Comparison of ENCODE assay signal across 8 cellular contexts in genomic region chr3:42192334-42193200, GRCh38.
DNase-seq lines count a peak whose midpoint lies in the region; ATAC-seq, FAIRE-seq and TF ChIP-seq lines count a peak whose summit lies in the region.

No MANE protein-coding gene starts in this region.

- peak; percentile 32 for ATAC-seq in GM19463 (IDR thresholded peaks at IDR 0.05; ENCODE audit: unreplicated experiment)
- ATAC-seq in HepG2, result no peak
- ATAC-seq in left cardiac atrium, result no peak

- H3K27ac Mint-ChIP-seq in chondrocyte (ENCODE audit: unreplicated experiment), result peak overlapping the region; percentile 57

- H3K79me2 ChIP-seq in HepG2 (ENCODE audit: insufficient read depth, low read length), result no peaks in the 10 kb centered on the region

- no peak for FAIRE-seq in HepG2 (lab: Jason Lieb, UNC)

- in situ Hi-C loops in HepG2 (cut with HindIII; ENCODE audit: extremely low pct_ligation_motif_present, low pct_unique_long_range_greater_than_20kb), result loop anchor here (5.0 to 25.0 kb wide), 3 partner anchors 78 to 300 kb away; no protein-coding TSS in a partner anchor

- no peak for TF ChIP-seq RAD21 in HepG2 (CRISPR knock-in tag; IDR thresholded peaks at IDR 0.05)

- no peaks in the 10 kb centered on the region for H3K27me3 Mint-ChIP-seq in chondrocyte (ENCODE audit: low read depth)

- H3K4me1 Mint-ChIP-seq in chondrocyte (ENCODE audit: low read depth), result peaks cover 29% of the 10 kb centered on the region

- no peaks in the 10 kb centered on the region for H3K27me3 ChIP-seq in BLaER1 treated with 17β-estradiol and CSF1 and Interleukin-3, amounts not matched to agents 10 nM and 100 nM
- H3K27me3 ChIP-seq in HL-60 (ENCODE audit: insufficient read depth, poor library complexity, severe bottlenecking) (no peaks in the 10 kb centered on the region), HepG2 (ENCODE audit: control insufficient read depth in 1 of 2, insufficient read depth in 2 of 2, low read length in 2 of 2) (no peaks in the 10 kb centered on the region)

- H3K4me3 ChIP-seq in BLaER1 treated with 17β-estradiol and CSF1 and Interleukin-3, amounts not matched to agents 10 nM and 100 nM, result peak overlapping the region in 2 of 10 experiments; percentile 4 to 36; a peak in 2 of 20 replicates
- no peak overlapping the region for H3K4me3 ChIP-seq in HL-60 (replicated peaks; ENCODE audit: insufficient read depth, low read length)
- H3K4me3 ChIP-seq in HepG2 (replicated peaks in 1 of 3; ENCODE audit: insufficient read depth in 1 of 3, low read depth in 2 of 3, low read length in 3 of 3), result no peak overlapping the region

- no peak overlapping the region for H3K4me3 Mint-ChIP-seq in chondrocyte (ENCODE audit: unreplicated experiment)

- H3K4me2 ChIP-seq in BLaER1 treated with 17β-estradiol and CSF1 and Interleukin-3, amounts not matched to agents 10 nM and 100 nM, result peak overlapping the region; percentile 57 to 94 (median 79)
- H3K4me2 ChIP-seq in HepG2 (ENCODE audit: low read depth, low read length), result no peak overlapping the region

- POLR2A ChIA-PET in HepG2 (lab: Yijun Ruan, JAX), result interaction anchor here (1.4 to 3.4 kb wide), 2 partner anchors 72 to 75 kb away, joined by 6 to 15 read pairs; no protein-coding TSS in a partner anchor

- H2AFZ ChIP-seq in HepG2 (ENCODE audit: low read length), result no peak overlapping the region

- peaks cover 25% of the 10 kb centered on the region for H3K36me3 Mint-ChIP-seq in chondrocyte (ENCODE audit: low read depth)

- no peaks in the 10 kb centered on the region for H3K9me3 ChIP-seq in BLaER1 treated with 17β-estradiol and CSF1 and Interleukin-3, amounts not matched to agents 10 nM and 100 nM (replicated peaks in 1 of 11)
- H3K9me3 ChIP-seq in HepG2 (ENCODE audit: low read length), result no peaks in the 10 kb centered on the region

- intact Hi-C loops in HepG2 (cut with micrococcal nuclease; ENCODE audit: unreplicated experiment), result loop anchor here (5.0 kb wide), 1 partner anchor 300 kb away; no protein-coding TSS in a partner anchor
- intact Hi-C loops in left cardiac atrium (cut with DNase I), result loop anchor here (5.0 to 10.0 kb wide), 2 partner anchors 75 to 298 kb away; no protein-coding TSS in a partner anchor

- TF ChIP-seq CTCF in HL-60 (IDR thresholded peaks at IDR 0.05; ENCODE audit: insufficient read depth, low read length) (no peak), chondrocyte (IDR thresholded peaks at IDR 0.05) (no peak), HepG2 (CRISPR knock-in tag; IDR thresholded peaks at IDR 0.05) (no peak)

- no peaks in the 10 kb centered on the region for H3K9me3 Mint-ChIP-seq in chondrocyte (ENCODE audit: low read depth)

- H3K36me3 ChIP-seq in BLaER1 treated with 17β-estradiol and CSF1 and Interleukin-3, amounts not matched to agents 10 nM and 100 nM, result peaks cover 68 to 87% (median 76%) of the 10 kb centered on the region in 11 experiments
- H3K36me3 ChIP-seq in HepG2 (replicated peaks in 1 of 2; ENCODE audit: control insufficient read depth in 1 of 2, insufficient read depth in 2 of 2, low read length in 2 of 2), result peaks cover 43 to 74% of the 10 kb centered on the region in 2 experiments

- 97% methylated on average over 8 of the region's 8 CpGs for WGBS in HepG2 (ENCODE audit: low lambda C conversion rate)

- DNase-seq in HL-60 (ENCODE audit: low read depth in 1 of 2, low spot score in 1 of 2) (peak; percentile 46 to 74), chondrocyte (ENCODE audit: low spot score) (no peak), HepG2 (ENCODE audit: low spot score) (no peak), left cardiac atrium (no peak), NCI-H2081 treated with DMSO at 0.1 percent for 48 hours (lab: John Stamatoyannopoulos, UW) (no peak)
- no peak for DNase-seq in activated CD4-positive, alpha-beta T cell treated with anti-CD3 and anti-CD28 coated beads for 4 hours

- peaks cover 7 to 89% (median 58%) of the 10 kb centered on the region in 11 experiments; a peak in 20 of 22 replicates for H4K20me1 ChIP-seq in BLaER1 treated with 17β-estradiol and CSF1 and Interleukin-3, amounts not matched to agents 10 nM and 100 nM
- peaks cover 4% of the 10 kb centered on the region; the same call in 1 of the 2 replicates for H4K20me1 ChIP-seq in HepG2 (ENCODE audit: insufficient read depth, low read length)

- peak overlapping the region in 10 of 11 experiments; percentile 33 to 76 (median 53); a peak in 19 of 22 replicates for H3K27ac ChIP-seq in BLaER1 treated with 17β-estradiol and CSF1 and Interleukin-3, amounts not matched to agents 10 nM and 100 nM
- H3K27ac ChIP-seq in HL-60 (replicated peaks) (no peak overlapping the region), HepG2 (ENCODE audit: extremely low read length, insufficient read depth, low read length) (no peak overlapping the region)

- peaks cover 52 to 67% (median 59%) of the 10 kb centered on the region in 10 experiments for H3K4me1 ChIP-seq in BLaER1 treated with 17β-estradiol and CSF1 and Interleukin-3, amounts not matched to agents 10 nM and 100 nM
- no peaks in the 10 kb centered on the region for H3K4me1 ChIP-seq in HepG2 (ENCODE audit: insufficient read depth, low read length)

- TF ChIP-seq POLR2A in HepG2 (IDR thresholded peaks at IDR 0.05; ENCODE audit: insufficient read depth in 1 of 2, low read depth in 2 of 2, low read length in 2 of 2), result no peak

- no TSS peak for BruUV-seq in HepG2 (replicated peaks; lab: Mats Ljungman, UMichigan)

- CTCF ChIA-PET in HepG2 (lab: Yijun Ruan, JAX; ENCODE audit: low intra/inter-chr PET ratio, low total read pairs), result interaction anchor here (1.7 to 4.6 kb wide), 2 partner anchors 75 to 298 kb away, joined by 8 to 104 read pairs; no protein-coding TSS in a partner anchor

- H3K9ac ChIP-seq in BLaER1 treated with 17β-estradiol and CSF1 and Interleukin-3, amounts not matched to agents 10 nM and 100 nM, result peak overlapping the region in 6 of 11 experiments; percentile 17 to 55 (median 33); a peak in 7 of 22 replicates
- no peak overlapping the region for H3K9ac ChIP-seq in HepG2 (ENCODE audit: insufficient read depth, low read depth, low read length)

- TF ChIP-seq EP300 in HepG2 (IDR thresholded peaks at IDR 0.05; ENCODE audit: low read depth in 2 of 2, low read length in 2 of 2) (no peak), HepG2 (CRISPR knock-in tag; IDR thresholded peaks at IDR 0.05; ENCODE audit: borderline replicate concordance) (no peak)

TF ChIP-seq in HepG2, 621 proteins besides CTCF, POLR2A, EP300 and RAD21:
- TF ChIP-seq FOXJ3 (CRISPR knock-in tag; IDR thresholded peaks at IDR 0.05; ENCODE audit: borderline replicate concordance), result no peak
- no peak for TF ChIP-seq ZBTB39 (CRISPR knock-in tag; IDR thresholded peaks at IDR 0.05)
- no peak for TF ChIP-seq THAP8 (CRISPR knock-in tag; IDR thresholded peaks at IDR 0.05; ENCODE audit: borderline replicate concordance)
- TF ChIP-seq ZNF713 (CRISPR knock-in tag; IDR thresholded peaks at IDR 0.05), result no peak
- no peak for TF ChIP-seq ONECUT2 (CRISPR knock-in tag; IDR thresholded peaks at IDR 0.05)
- TF ChIP-seq ZMYM4 (CRISPR knock-in tag; IDR thresholded peaks at IDR 0.05), result no peak
- no peak for TF ChIP-seq SUZ12 (IDR thresholded peaks at IDR 0.05; ENCODE audit: low read depth, low read length)

Comparison
In these comparisons a context has a peak if more than half of its experiments do, and no peak if none do; other contexts are left out.
1. H3K27ac ChIP-seq: peak in BLaER1 treated with 17β-estradiol and CSF1 and Interleukin-3, amounts not matched to agents 10 nM and 100 nM (10 of 11); none in HL-60 (single experiment) and HepG2 (single experiment).
2. DNase-seq: peak in HL-60 (2 of 2); none in chondrocyte (single experiment), HepG2 (single experiment), left cardiac atrium (single experiment), activated CD4-positive, alpha-beta T cell treated with anti-CD3 and anti-CD28 coated beads for 4 hours (0 of 2) and NCI-H2081 treated with DMSO at 0.1 percent for 48 hours (single experiment).